In genomic region chr6:33411632-33412005, GRCh38 we compare ENCODE assay signal across 10 cellular contexts. TPM values are rescaled to one million over a fixed set of nuclear protein-coding genes. Genes with fewer than 3 reads are reported as not detected.
DNase-seq lines count a peak whose midpoint lies in the region; TF ChIP-seq lines count a peak whose summit lies in the region.
"Had no signal": no experiment of that assay in that cellular context is flagged by ENCODE, and none has a peak within 500 bp of the region (broad histone marks: within the 10 kb centered on the region; RNA-seq: fewer than 3 reads in every experiment).

No MANE protein-coding gene starts in this region.

- no peak overlapping the region for H3K18ac ChIP-seq in trophoblast cell (ENCODE audit: low read length)

- CTCF ChIA-PET in Calu3 (lab: Charles Lee), result no interaction called here

- in situ Hi-C loops in ACHN (cut with HindIII; ENCODE audit: low pct_ligation_motif_present, low pct_unique_long_range_greater_than_20kb, low sequenced_read_pairs), result no loop called here

- no CpG with 5 or more reads among the region's 6 CpGs for WGBS in trophoblast cell (ENCODE audit: extremely low coverage, insufficient coverage, insufficient read length)

- H4K12ac ChIP-seq in trophoblast cell (ENCODE audit: low read depth, low read length), result no peak overlapping the region

- H2BK12ac ChIP-seq in trophoblast cell (ENCODE audit: low read length), result peak overlapping the region; percentile 30

- H2AFZ ChIP-seq in trophoblast cell (ENCODE audit: insufficient read depth, low read length, poor library complexity), result no peak overlapping the region

- no peak for DNase-seq in Calu3
- no peak for DNase-seq in Peyer's patch
- DNase-seq in epithelial cell of proximal tubule (ENCODE audit: low read depth), result no peak
- no peak for DNase-seq in trophoblast cell
- no peak for DNase-seq in ACHN
- DNase-seq in RPMI8226, result no peak
- no peak for DNase-seq in NCI-H1694 treated with DMSO at 0.1 percent for 48 hours (lab: John Stamatoyannopoulos, UW)
- no peak for DNase-seq in KG1 (lab: John Stamatoyannopoulos, UW)
- DNase-seq: activated CD4-positive, alpha-beta T cell treated with anti-CD3 and anti-CD28 coated beads for 4 hours; stimulated activated CD4-positive, alpha-beta T cell treated with anti-CD3 and anti-CD28 coated beads, Interleukin-1b, Interleukin-23, amount 100 ng/mL, for 48 hours had no signal

- H3K23ac ChIP-seq in trophoblast cell (ENCODE audit: low read length), result no peak overlapping the region

- H3K27me3 Mint-ChIP-seq in Calu3 (ENCODE audit: unreplicated experiment), result no peaks in the 10 kb centered on the region

- H3K9me3 Mint-ChIP-seq in Calu3 (ENCODE audit: low read depth, unreplicated experiment), result no peaks in the 10 kb centered on the region

- peaks cover 7% of the 10 kb centered on the region for H3K79me2 ChIP-seq in trophoblast cell (ENCODE audit: control insufficient read depth, insufficient read depth, low read length, poor library complexity)

- no peak overlapping the region for H2BK5ac ChIP-seq in trophoblast cell (ENCODE audit: low read depth, low read length, poor library complexity)

- TF ChIP-seq CTCF in Calu3 (IDR thresholded peaks at IDR 0.05; ENCODE audit: unreplicated experiment) (no peak), Peyer's patch (IDR thresholded peaks at IDR 0.05) (no peak), epithelial cell of proximal tubule (conservative IDR thresholded peaks at IDR 0.05; ENCODE audit: low read depth, low read length) (no peak)

- no TSS peak for BruUV-seq in Calu3 (replicated peaks; lab: Mats Ljungman, UMichigan)

- TF ChIP-seq POLR2A in Peyer's patch (IDR thresholded peaks at IDR 0.05), result no peak

- no peaks in the 10 kb centered on the region for H3K27me3 ChIP-seq in Peyer's patch
- H3K27me3 ChIP-seq in trophoblast cell (ENCODE audit: insufficient read depth, low read length), result no peaks in the 10 kb centered on the region

- H3K4ac ChIP-seq in trophoblast cell (ENCODE audit: low read depth, low read length), result peak overlapping the region; percentile 21

- no peak overlapping the region for H2BK120ac ChIP-seq in trophoblast cell (ENCODE audit: insufficient read depth, low read length, poor library complexity)

- H3K9me3 ChIP-seq in Peyer's patch, result no peaks in the 10 kb centered on the region
- H3K9me3 ChIP-seq in trophoblast cell (ENCODE audit: insufficient read depth, low read depth, low read length), result no peaks in the 10 kb centered on the region

- peak overlapping the region; percentile 95 for H3K4me2 ChIP-seq in trophoblast cell (ENCODE audit: low read length)

- peak overlapping the region; percentile 53 for H3K27ac Mint-ChIP-seq in Calu3 (ENCODE audit: unreplicated experiment)

- H3K36me3 ChIP-seq in Peyer's patch, result peaks cover 0 to 37% (median 0%) of the 10 kb centered on the region in 3 donors
- peaks cover 47 to 49% of the 10 kb centered on the region in 2 experiments for H3K36me3 ChIP-seq in trophoblast cell (ENCODE audit: control insufficient read depth in 1 of 2, insufficient read depth in 2 of 2, low read length in 2 of 2)

- H3K9ac ChIP-seq in trophoblast cell (ENCODE audit: low read length), result no peak overlapping the region

- peak overlapping the region; percentile 98 to 100 (median 98) for H3K27ac ChIP-seq in Peyer's patch
- H3K27ac ChIP-seq in trophoblast cell (ENCODE audit: low read depth, low read length), result peak overlapping the region; percentile 81

- peaks cover 33% of the 10 kb centered on the region for H3K4me1 Mint-ChIP-seq in Calu3 (ENCODE audit: low read depth, unreplicated experiment)

- no peak overlapping the region for H2AK5ac ChIP-seq in trophoblast cell (ENCODE audit: low read length)

- no peak overlapping the region for H3K14ac ChIP-seq in trophoblast cell (ENCODE audit: low read length)

- H3K79me1 ChIP-seq in trophoblast cell (ENCODE audit: low read length), result peaks cover 10% of the 10 kb centered on the region

- no peak overlapping the region for H4K91ac ChIP-seq in trophoblast cell (ENCODE audit: low read depth, low read length)

- peak overlapping the region; percentile 87 for H3K4me3 Mint-ChIP-seq in Calu3 (ENCODE audit: low read depth, unreplicated experiment)

- no peak overlapping the region for H4K8ac ChIP-seq in trophoblast cell (ENCODE audit: low read depth, low read length)

- peaks cover 85% of the 10 kb centered on the region for H3K36me3 Mint-ChIP-seq in Calu3 (ENCODE audit: insufficient read depth, unreplicated experiment)

- peaks cover 0 to 21% (median 10%) of the 10 kb centered on the region in 4 donors for H3K4me1 ChIP-seq in Peyer's patch
- peaks cover 9 to 12% of the 10 kb centered on the region in 2 experiments for H3K4me1 ChIP-seq in trophoblast cell (ENCODE audit: control insufficient read depth in 1 of 2, insufficient read depth in 2 of 2, low read length in 2 of 2)

- intact Hi-C loops in Calu3 (cut with micrococcal nuclease; ENCODE audit: unreplicated experiment), result no loop called here

- H3K4me3 ChIP-seq in Peyer's patch, result peak overlapping the region; percentile 91 to 99 (median 94)
- peak overlapping the region; percentile 83 for H3K4me3 ChIP-seq in epithelial cell of proximal tubule (ENCODE audit: low read depth, low read length)
- H3K4me3 ChIP-seq in trophoblast cell (ENCODE audit: low read depth, low read length), result no peak overlapping the region

RNA-seq across cellular contexts. Expression of gene PHF1, which starts 0.8 kb away (rescaled TPM):
- total RNA-seq in Calu3 (2022), result 62.4 and 68.3 TPM in 2 replicates
- total RNA-seq in Peyer's patch, result 10 to 100 TPM; 46.8 to 86.1 (median 77.3) TPM
- 20.7 and 25.4 TPM in 2 replicates for total RNA-seq in epithelial cell of proximal tubule
- 42.6 and 42.7 TPM in 2 replicates for polyA plus RNA-seq in trophoblast cell (2013)

RNA-seq across cellular contexts. Expression of gene CUTA, which starts 6.3 kb away (rescaled TPM):
- total RNA-seq in Calu3 (2022), result 170 and 172 TPM in 2 replicates
- 100 to 1,000 TPM in 2 of 4 donors, 10 to 100 TPM in 2; 43.7 to 134 (median 96.2) TPM for total RNA-seq in Peyer's patch
- total RNA-seq in epithelial cell of proximal tubule, result 206 and 273 TPM in 2 replicates
- polyA plus RNA-seq in trophoblast cell (2013), result 201 and 213 TPM in 2 replicates

RNA-seq across cellular contexts. Expression of gene SYNGAP1, which starts 8.2 kb away (rescaled TPM):
- total RNA-seq in Calu3 (2022) (18.8 and 24.9 TPM in 2 replicates), Peyer's patch (10 to 100 TPM in 3 of 4 donors, 1 to 10 TPM in 1; 5.4 to 42.1 (median 15.0) TPM), epithelial cell of proximal tubule (0.87 and 2.3 TPM in 2 replicates)
- polyA plus RNA-seq in trophoblast cell (2013), result 11.3 and 23.2 TPM in 2 replicates

RNA-seq across cellular contexts. Expression of gene KIFC1, which starts 20.0 kb away (rescaled TPM):
- 105 and 140 TPM in 2 replicates for total RNA-seq in Calu3 (2022)
- 10 to 100 TPM; 10.9 to 28.1 (median 18.3) TPM for total RNA-seq in Peyer's patch
- total RNA-seq in epithelial cell of proximal tubule, result 117 and 126 TPM in 2 replicates
- polyA plus RNA-seq in trophoblast cell (2013), result 66.1 and 66.6 TPM in 2 replicates

RNA-seq across cellular contexts. Expression of gene ZBTB9, which starts 42.8 kb away (rescaled TPM):
- total RNA-seq in Calu3 (2022) (18.1 and 20.0 TPM in 2 replicates), Peyer's patch (1 to 10 TPM in 2 of 4 donors, under 1 TPM in 1, not detected in 1; 0.70 to 5.0 (median 2.6) TPM), epithelial cell of proximal tubule (4.3 and 4.6 TPM in 2 replicates)
- 5.7 and 6.1 TPM in 2 replicates for polyA plus RNA-seq in trophoblast cell (2013)
